Comparison of ENCODE assay signal across 8 cellular contexts in genomic region chr4:472881-473574, GRCh38. TPM values are rescaled to one million over a fixed set of nuclear protein-coding genes. Genes with fewer than 3 reads are reported as not detected.
DNase-seq lines count a peak whose midpoint lies in the region; ATAC-seq and TF ChIP-seq lines count a peak whose summit lies in the region.

No MANE protein-coding gene starts in this region.

- H3K4me1 Mint-ChIP-seq in Caco-2 (ENCODE audit: low read depth, unreplicated experiment), result peaks cover under 1% of the 10 kb centered on the region
- peaks cover 29% of the 10 kb centered on the region for H3K4me1 Mint-ChIP-seq in activated CD8-positive, alpha-beta T cell treated with anti-CD3 and anti-CD28 coated beads for 36 hours (ENCODE audit: low read depth)

- H3K36me3 ChIP-seq in Caco-2 (ENCODE audit: control insufficient read depth, insufficient read depth, low read length) (peaks cover 6% of the 10 kb centered on the region), right atrium auricular region (peaks cover 31% of the 10 kb centered on the region)

- peak overlapping the region; percentile 94 for H3K27ac Mint-ChIP-seq in Caco-2 (ENCODE audit: unreplicated experiment)
- peak overlapping the region; percentile 98 for H3K27ac Mint-ChIP-seq in activated CD8-positive, alpha-beta T cell treated with anti-CD3 and anti-CD28 coated beads for 36 hours

- CTCF ChIA-PET in Caco-2 (lab: Charles Lee), result interaction anchor here (0.7 kb wide), 1 partner anchor 201 kb away, joined by 3 read pairs; the partner anchor contains the start of genes ATP5ME and MYL5
- CTCF ChIA-PET in activated CD8-positive, alpha-beta T cell treated with anti-CD3 and anti-CD28 coated beads for 36 hours (lab: Charles Lee), result interaction anchor here (0.9 to 1.5 kb wide), 2 partner anchors 22 to 229 kb away, joined by 4 read pairs; no protein-coding TSS in a partner anchor

- peaks cover 67% of the 10 kb centered on the region for H3K36me3 Mint-ChIP-seq in Caco-2 (ENCODE audit: insufficient read depth, unreplicated experiment)
- H3K36me3 Mint-ChIP-seq in activated CD8-positive, alpha-beta T cell treated with anti-CD3 and anti-CD28 coated beads for 36 hours (ENCODE audit: low read depth), result peaks cover 79% of the 10 kb centered on the region

- no peaks in the 10 kb centered on the region for H3K27me3 Mint-ChIP-seq in Caco-2 (ENCODE audit: insufficient read depth, unreplicated experiment)
- H3K27me3 Mint-ChIP-seq in activated CD8-positive, alpha-beta T cell treated with anti-CD3 and anti-CD28 coated beads for 36 hours, result no peaks in the 10 kb centered on the region

- TF ChIP-seq CTCF in Caco-2 (IDR thresholded peaks at IDR 0.05; ENCODE audit: insufficient read depth in 1 of 2, low read depth in 1 of 2, low read length in 1 of 2, severe bottlenecking in 1 of 2, unreplicated experiment in 1 of 2), result no peak
- no peak for TF ChIP-seq CTCF in activated CD8-positive, alpha-beta T cell treated with anti-CD3 and anti-CD28 coated beads for 36 hours (IDR thresholded peaks at IDR 0.05)
- no peak for TF ChIP-seq CTCF in right atrium auricular region (IDR thresholded peaks at IDR 0.05)
- no peak for TF ChIP-seq CTCF in retinal pigment epithelial cell (conservative IDR thresholded peaks at IDR 0.05; ENCODE audit: low read depth, low read length)

- BruUV-seq in Caco-2 (replicated peaks; lab: Mats Ljungman, UMichigan), result TSS peak; percentile 40

- H3K4me3 Mint-ChIP-seq in Caco-2 (ENCODE audit: unreplicated experiment), result peak overlapping the region; percentile 92
- peak overlapping the region; percentile 97 for H3K4me3 Mint-ChIP-seq in activated CD8-positive, alpha-beta T cell treated with anti-CD3 and anti-CD28 coated beads for 36 hours

- peaks cover 28% of the 10 kb centered on the region for H3K9me3 ChIP-seq in Caco-2
- peaks cover 0 to 27% of the 10 kb centered on the region in 2 donors for H3K9me3 ChIP-seq in right atrium auricular region

- H3K4me1 ChIP-seq in Caco-2, result no peaks in the 10 kb centered on the region
- peaks cover 0 to 20% of the 10 kb centered on the region in 2 donors for H3K4me1 ChIP-seq in right atrium auricular region

- intact Hi-C loops in Caco-2 (cut with micrococcal nuclease; ENCODE audit: unreplicated experiment), result loop anchor here (10.0 kb wide), 1 partner anchor 138 kb away; the partner anchor contains the start of gene ZNF141
- intact Hi-C loops in activated CD8-positive, alpha-beta T cell treated with anti-CD3 and anti-CD28 coated beads for 36 hours (cut with micrococcal nuclease), result no loop called here

- peaks cover 25% of the 10 kb centered on the region for H3K9me3 Mint-ChIP-seq in Caco-2 (ENCODE audit: unreplicated experiment)
- H3K9me3 Mint-ChIP-seq in activated CD8-positive, alpha-beta T cell treated with anti-CD3 and anti-CD28 coated beads for 36 hours, result peaks cover 42% of the 10 kb centered on the region

- H3K4me3 ChIP-seq in Caco-2 (ENCODE audit: low read depth, low read length), result peak overlapping the region; percentile 64
- H3K4me3 ChIP-seq in right atrium auricular region, result peak overlapping the region; percentile 96 to 97
- peak overlapping the region; percentile 71 for H3K4me3 ChIP-seq in retinal pigment epithelial cell (ENCODE audit: low read length)

- no peak for DNase-seq in Caco-2
- peak; percentile 11 for DNase-seq in activated CD8-positive, alpha-beta T cell treated with anti-CD3 and anti-CD28 coated beads for 36 hours
- DNase-seq in right atrium auricular region (ENCODE audit: low spot score), result no peak
- no peak for DNase-seq in retinal pigment epithelial cell (ENCODE audit: low read depth)
- no peak for DNase-seq in NCI-H187 (lab: John Stamatoyannopoulos, UW)
- DNase-seq in activated effector memory CD4-positive, alpha-beta T cell treated with Interleukin-2 at 50 U/mL for 16 hours, result no peak
- DNase-seq in occipital lobe (lab: John Stamatoyannopoulos, UW), result no peak

- POLR2A ChIA-PET in Caco-2 (lab: Charles Lee), result interaction anchor here (0.9 to 1.0 kb wide), 2 partner anchors 8 to 21 kb away, joined by 3 read pairs; no protein-coding TSS in a partner anchor
- POLR2A ChIA-PET in activated CD8-positive, alpha-beta T cell treated with anti-CD3 and anti-CD28 coated beads for 36 hours (lab: Charles Lee), result interaction anchor here (0.8 to 4.0 kb wide), 7 partner anchors 9 to 349 kb away, joined by 3 to 25 read pairs (median 5); partner anchors contain the start of gene ZNF718

- peak; percentile 4 for ATAC-seq in HG02571 (IDR thresholded peaks at IDR 0.05; ENCODE audit: unreplicated experiment)
- no peak for ATAC-seq in activated CD8-positive, alpha-beta T cell treated with anti-CD3 and anti-CD28 coated beads for 36 hours

- H3K27me3 ChIP-seq in Caco-2 (replicated peaks; ENCODE audit: control insufficient read depth, insufficient read depth, low read length) (no peaks in the 10 kb centered on the region), right atrium auricular region (no peaks in the 10 kb centered on the region)

- peak overlapping the region; percentile 85 to 93 for H3K27ac ChIP-seq in right atrium auricular region

RNA-seq across cellular contexts. Expression of gene ZNF721, which starts 25.9 kb away (rescaled TPM):
- total RNA-seq in Caco-2 (2022) (29.9 and 30.3 TPM in 2 replicates), right atrium auricular region (1 to 10 TPM; 7.3 to 8.2 TPM), occipital lobe (56.5 TPM)
- 10 to 100 TPM; 33.9 to 36.4 TPM for total RNA-seq in activated CD8-positive, alpha-beta T cell treated with anti-CD3 and anti-CD28 coated beads for 36 hours

RNA-seq across cellular contexts. Expression of gene PIGG, which starts 26.0 kb away (rescaled TPM):
- total RNA-seq in Caco-2 (2022) (56.6 and 58.8 TPM in 2 replicates), right atrium auricular region (10 to 100 TPM; 14.8 to 25.3 TPM), occipital lobe (32.0 TPM)
- total RNA-seq in activated CD8-positive, alpha-beta T cell treated with anti-CD3 and anti-CD28 coated beads for 36 hours, result 10 to 100 TPM; 40.9 to 41.7 TPM
